In the genomic region with DNA sequence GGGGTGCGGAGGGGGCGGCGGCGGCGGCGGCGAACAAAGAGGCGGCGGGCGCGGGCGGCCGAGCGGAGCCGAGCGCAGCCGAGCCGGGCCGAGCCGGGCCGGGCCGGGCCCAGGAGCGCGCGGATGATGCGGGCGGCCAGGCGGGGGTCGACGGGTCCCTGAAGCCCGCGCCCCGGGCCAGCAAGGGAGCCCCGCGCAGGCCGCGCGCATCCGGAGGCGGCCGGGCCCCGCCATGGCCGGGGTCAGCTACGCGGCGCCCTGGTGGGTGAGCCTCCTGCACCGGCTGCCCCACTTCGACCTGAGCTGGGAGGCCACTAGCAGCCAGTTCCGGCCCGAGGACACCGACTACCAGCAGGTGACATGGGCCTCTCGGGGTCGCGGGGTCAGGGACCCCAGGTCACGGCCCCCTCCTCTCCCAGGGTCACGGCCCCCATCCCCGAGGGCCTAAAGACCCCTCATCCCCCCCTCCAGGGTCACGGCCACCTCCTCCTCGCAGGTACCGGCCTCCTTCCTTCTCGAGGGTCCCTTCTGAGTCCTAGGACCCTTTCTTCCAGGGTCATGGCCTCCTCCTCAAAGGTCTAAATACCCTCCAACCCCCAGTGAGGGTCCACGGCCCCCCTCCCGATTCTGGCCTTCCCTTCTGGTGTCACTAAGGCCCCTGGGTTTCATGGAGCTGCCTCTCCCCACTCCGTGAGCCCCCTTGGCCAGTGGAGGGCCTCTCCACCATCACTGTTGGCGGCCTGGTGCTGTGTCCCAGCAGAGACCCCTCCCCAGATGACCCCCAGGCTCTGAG, we compare ENCODE assay signal across 8 cellular contexts. TPM values are rescaled to one million over a fixed set of nuclear protein-coding genes. Genes with fewer than 3 reads are reported as not detected.
DNase-seq lines count a peak whose midpoint lies in the region; ATAC-seq and TF ChIP-seq lines count a peak whose summit lies in the region.

A gene with protein sequence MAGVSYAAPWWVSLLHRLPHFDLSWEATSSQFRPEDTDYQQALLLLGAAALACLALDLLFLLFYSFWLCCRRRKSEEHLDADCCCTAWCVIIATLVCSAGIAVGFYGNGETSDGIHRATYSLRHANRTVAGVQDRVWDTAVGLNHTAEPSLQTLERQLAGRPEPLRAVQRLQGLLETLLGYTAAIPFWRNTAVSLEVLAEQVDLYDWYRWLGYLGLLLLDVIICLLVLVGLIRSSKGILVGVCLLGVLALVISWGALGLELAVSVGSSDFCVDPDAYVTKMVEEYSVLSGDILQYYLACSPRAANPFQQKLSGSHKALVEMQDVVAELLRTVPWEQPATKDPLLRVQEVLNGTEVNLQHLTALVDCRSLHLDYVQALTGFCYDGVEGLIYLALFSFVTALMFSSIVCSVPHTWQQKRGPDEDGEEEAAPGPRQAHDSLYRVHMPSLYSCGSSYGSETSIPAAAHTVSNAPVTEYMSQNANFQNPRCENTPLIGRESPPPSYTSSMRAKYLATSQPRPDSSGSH (plus strand): TSS at position 63 of the 793 bp plus-strand sequence. CDS start 170 bp downstream, at position 233.

- intact Hi-C loops in activated CD4-positive, alpha-beta T cell treated with anti-CD3 and anti-CD28 coated beads, Interleukin-2, amount 10 ng/mL, durations not matched to agents 24 days and 14 days (cut with micrococcal nuclease) = loop anchor here (1.0 kb wide), 2 partner anchors 77 to 110 kb away; a partner anchor contains a TSS

- H3K4me1 Mint-ChIP-seq in activated CD4-positive, alpha-beta T cell treated with anti-CD3 and anti-CD28 coated beads, Interleukin-2, amount 10 ng/mL, durations not matched to agents 24 days and 14 days = peaks cover 17% of the 10 kb centered on the region
- H3K4me1 Mint-ChIP-seq in T-helper 1 cell treated with Interleukin-12 subunit alpha and Interleukin-12 subunit beta and Interleukin-4 antibody, amounts not matched to agents 30 μg/mL and 1 μg/mL, for 36 hours (ENCODE audit: low read depth) = peaks cover 11% of the 10 kb centered on the region

- peak within 1 kb of the TSS; percentile 96 for H3K4me3 Mint-ChIP-seq in activated CD4-positive, alpha-beta T cell treated with anti-CD3 and anti-CD28 coated beads, Interleukin-2, amount 10 ng/mL, durations not matched to agents 24 days and 14 days
- H3K4me3 Mint-ChIP-seq in T-helper 1 cell treated with Interleukin-12 subunit alpha and Interleukin-12 subunit beta and Interleukin-4 antibody, amounts not matched to agents 30 μg/mL and 1 μg/mL, for 36 hours = peak within 1 kb of the TSS; percentile 87

- H3K27me3 Mint-ChIP-seq in activated CD4-positive, alpha-beta T cell treated with anti-CD3 and anti-CD28 coated beads, Interleukin-2, amount 10 ng/mL, durations not matched to agents 24 days and 14 days = peaks cover 1% of the 10 kb centered on the region
- H3K27me3 Mint-ChIP-seq in T-helper 1 cell treated with Interleukin-12 subunit alpha and Interleukin-12 subunit beta and Interleukin-4 antibody, amounts not matched to agents 30 μg/mL and 1 μg/mL, for 36 hours (ENCODE audit: low read depth) = no peaks in the 10 kb centered on the region

- peak within 1 kb of the TSS; percentile 91 for H3K27ac Mint-ChIP-seq in activated CD4-positive, alpha-beta T cell treated with anti-CD3 and anti-CD28 coated beads, Interleukin-2, amount 10 ng/mL, durations not matched to agents 24 days and 14 days
- peak within 1 kb of the TSS; percentile 85 for H3K27ac Mint-ChIP-seq in T-helper 1 cell treated with Interleukin-12 subunit alpha and Interleukin-12 subunit beta and Interleukin-4 antibody, amounts not matched to agents 30 μg/mL and 1 μg/mL, for 36 hours

- no peak for DNase-seq in activated CD4-positive, alpha-beta T cell treated with anti-CD3 and anti-CD28 coated beads, Interleukin-2, amount 10 ng/mL, durations not matched to agents 24 days and 14 days
- no peak for DNase-seq in activated CD4-positive, alpha-beta T cell treated with anti-CD3 and anti-CD28 coated beads for 1 hour
- DNase-seq in fibroblast of mammary gland (ENCODE audit: low read depth) (no peak), omental fat pad (ENCODE audit: low spot score) (no peak), EL (no peak), NCI-H82 (lab: John Stamatoyannopoulos, UW) (no peak)

- peak; percentile 22 for ATAC-seq in HG03039 (IDR thresholded peaks at IDR 0.05; ENCODE audit: unreplicated experiment)
- ATAC-seq in omental fat pad (ENCODE audit: low FRiP score) = peak; percentile 24

- no peaks in the 10 kb centered on the region for H3K9me3 Mint-ChIP-seq in activated CD4-positive, alpha-beta T cell treated with anti-CD3 and anti-CD28 coated beads, Interleukin-2, amount 10 ng/mL, durations not matched to agents 24 days and 14 days
- no peaks in the 10 kb centered on the region for H3K9me3 Mint-ChIP-seq in T-helper 1 cell treated with Interleukin-12 subunit alpha and Interleukin-12 subunit beta and Interleukin-4 antibody, amounts not matched to agents 30 μg/mL and 1 μg/mL, for 36 hours

- no peaks in the 10 kb centered on the region for H3K36me3 Mint-ChIP-seq in activated CD4-positive, alpha-beta T cell treated with anti-CD3 and anti-CD28 coated beads, Interleukin-2, amount 10 ng/mL, durations not matched to agents 24 days and 14 days (ENCODE audit: low read depth)
- H3K36me3 Mint-ChIP-seq in T-helper 1 cell treated with Interleukin-12 subunit alpha and Interleukin-12 subunit beta and Interleukin-4 antibody, amounts not matched to agents 30 μg/mL and 1 μg/mL, for 36 hours (ENCODE audit: low read depth) = no peaks in the 10 kb centered on the region

- TF ChIP-seq CTCF in fibroblast of mammary gland (conservative IDR thresholded peaks at IDR 0.05; ENCODE audit: control insufficient read depth, insufficient read depth, low read depth, low read length) (no peak), omental fat pad (IDR thresholded peaks at IDR 0.05) (no peak)

- H3K4me3 ChIP-seq in fibroblast of mammary gland (ENCODE audit: control insufficient read depth, low read depth, low read length) = peak within 1 kb of the TSS; percentile 77

RNA-seq across cellular contexts. Expression of the gene that starts here (rescaled TPM):
- 35.6 and 38.0 TPM in 2 replicates for total RNA-seq in activated CD4-positive, alpha-beta T cell treated with anti-CD3 and anti-CD28 coated beads, Interleukin-2, amount 10 ng/mL, durations not matched to agents 24 days and 14 days
- 10 to 100 TPM; 21.5 to 62.6 (median 29.3) TPM for total RNA-seq in omental fat pad
